ENCODE assay signal across 16 cellular contexts in the genomic region with DNA sequence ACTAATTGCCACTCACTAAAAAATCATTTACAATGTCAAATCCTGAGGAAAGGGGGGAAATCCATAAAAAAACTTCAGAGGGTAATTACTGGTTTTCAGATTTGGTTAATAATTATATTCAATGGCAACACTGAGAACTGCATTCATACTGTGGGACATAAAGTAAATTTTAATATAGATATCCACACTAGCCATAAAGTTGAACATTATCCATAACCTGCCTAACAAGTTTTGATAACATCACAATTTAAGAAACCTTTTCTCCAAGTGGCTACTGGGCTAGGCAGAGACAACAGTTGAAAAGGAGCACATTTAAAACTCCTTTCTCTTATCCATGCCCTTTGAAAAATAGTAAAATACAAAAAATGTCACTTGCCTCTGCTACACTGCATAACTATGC.
"Had no signal": no experiment of that assay in that cellular context is flagged by ENCODE, and none has a peak within 500 bp of the region (broad histone marks: within the 10 kb centered on the region; RNA-seq: fewer than 3 reads in every experiment).

No MANE protein-coding gene starts in this region.

- H3K9me3 ChIP-seq: adrenal gland, esophagus muscularis mucosa, ovary had no signal

- DNase-seq: activated CD4-positive, alpha-beta T cell treated with anti-CD3 and anti-CD28 coated beads, Interleukin-2, amount 10 ng/mL, durations not matched to agents 24 days and 14 days; activated CD4-positive, CD25-positive, alpha-beta regulatory T cell; activated CD8-positive, alpha-beta memory T cell treated with anti-CD3 and anti-CD28 coated beads, Interleukin-2, amount 50 U/mL, for 4 hours; activated CD8-positive, alpha-beta T cell treated with anti-CD3 and anti-CD28 coated beads, Interleukin-2, amount 10 ng/mL, durations not matched to agents 7 days and 5 days; activated effector memory CD4-positive, alpha-beta T cell treated with anti-CD3 and anti-CD28 coated beads, Interleukin-2, amount 50 U/mL, for 16 hours; activated T-cell treated with anti-CD3 and anti-CD28 coated beads, Interleukin-2, amount 50 U/mL, for 48 hours; adrenal gland; kidney; mesendoderm; ovary; stimulated activated CD4-positive, alpha-beta T cell treated with anti-CD3 and anti-CD28 coated beads, Interleukin-12 subunit alpha, Interleukin-12 subunit beta, amount 100 ng/mL, for 4 hours; T-helper 17 cell had no signal

- H3K9me3 Mint-ChIP-seq: activated CD4-positive, alpha-beta T cell treated with anti-CD3 and anti-CD28 coated beads, Interleukin-2, amount 10 ng/mL, durations not matched to agents 24 days and 14 days; activated naive CD4-positive, alpha-beta T cell treated with anti-CD3 and anti-CD28 coated beads, Interleukin-2, amount 50 U/mL, for 24 hours; neural progenitor cell; stimulated activated effector memory CD8-positive, alpha-beta T cell treated with anti-CD3 and anti-CD28 coated beads, Interleukin-12 subunit alpha, Interleukin-12 subunit beta, amount 100 ng/mL, for 72 hours had no signal

- H3K36me3 ChIP-seq: adrenal gland, neural progenitor cell, ovary had no signal

- H3K36me3 Mint-ChIP-seq: neural progenitor cell; stimulated activated effector memory CD8-positive, alpha-beta T cell treated with anti-CD3 and anti-CD28 coated beads, Interleukin-12 subunit alpha, Interleukin-12 subunit beta, amount 100 ng/mL, for 72 hours had no signal

- H3K4me3 ChIP-seq: adrenal gland, esophagus muscularis mucosa, neural progenitor cell, ovary had no signal

- H3K4me2 ChIP-seq: neural progenitor cell had no signal

- H3K27me3 ChIP-seq: adrenal gland, esophagus muscularis mucosa, neural progenitor cell, ovary had no signal

- H3K27ac ChIP-seq: adrenal gland, esophagus muscularis mucosa, neural progenitor cell, ovary had no signal

- H3K27me3 Mint-ChIP-seq: activated CD4-positive, alpha-beta T cell treated with anti-CD3 and anti-CD28 coated beads, Interleukin-2, amount 10 ng/mL, durations not matched to agents 24 days and 14 days; activated naive CD4-positive, alpha-beta T cell treated with anti-CD3 and anti-CD28 coated beads, Interleukin-2, amount 50 U/mL, for 24 hours; T-helper 17 cell had no signal

- H3K4me1 ChIP-seq: neural progenitor cell had no signal

- H3K4me1 Mint-ChIP-seq: neural progenitor cell; stimulated activated effector memory CD8-positive, alpha-beta T cell treated with anti-CD3 and anti-CD28 coated beads, Interleukin-12 subunit alpha, Interleukin-12 subunit beta, amount 100 ng/mL, for 72 hours had no signal

- H2AFZ ChIP-seq: neural progenitor cell had no signal

- H3K27ac Mint-ChIP-seq: activated CD4-positive, alpha-beta T cell treated with anti-CD3 and anti-CD28 coated beads, Interleukin-2, amount 10 ng/mL, durations not matched to agents 24 days and 14 days; activated CD8-positive, alpha-beta T cell treated with anti-CD3 and anti-CD28 coated beads, Interleukin-2, amount 10 ng/mL, durations not matched to agents 7 days and 5 days; activated naive CD4-positive, alpha-beta T cell treated with anti-CD3 and anti-CD28 coated beads, Interleukin-2, amount 50 U/mL, for 24 hours; neural progenitor cell; stimulated activated effector memory CD8-positive, alpha-beta T cell treated with anti-CD3 and anti-CD28 coated beads, Interleukin-12 subunit alpha, Interleukin-12 subunit beta, amount 100 ng/mL, for 72 hours; T-helper 17 cell had no signal

- ATAC-seq: activated CD8-positive, alpha-beta T cell treated with anti-CD3 and anti-CD28 coated beads, Interleukin-2, amount 10 ng/mL, durations not matched to agents 7 days and 5 days; stimulated activated effector memory CD8-positive, alpha-beta T cell treated with anti-CD3 and anti-CD28 coated beads, Interleukin-12 subunit alpha, Interleukin-12 subunit beta, amount 100 ng/mL, for 72 hours; T-helper 17 cell had no signal

- H3K4me3 Mint-ChIP-seq: activated CD4-positive, alpha-beta T cell treated with anti-CD3 and anti-CD28 coated beads, Interleukin-2, amount 10 ng/mL, durations not matched to agents 24 days and 14 days; activated CD8-positive, alpha-beta T cell treated with anti-CD3 and anti-CD28 coated beads, Interleukin-2, amount 10 ng/mL, durations not matched to agents 7 days and 5 days; activated naive CD4-positive, alpha-beta T cell treated with anti-CD3 and anti-CD28 coated beads, Interleukin-2, amount 50 U/mL, for 24 hours; neural progenitor cell; stimulated activated effector memory CD8-positive, alpha-beta T cell treated with anti-CD3 and anti-CD28 coated beads, Interleukin-12 subunit alpha, Interleukin-12 subunit beta, amount 100 ng/mL, for 72 hours; T-helper 17 cell had no signal
